In genomic region chr15:99253381-99254090, GRCh38 we compare ENCODE assay signal across 11 cellular contexts. TPM values are rescaled to one million over a fixed set of nuclear protein-coding genes. Genes with fewer than 3 reads are reported as not detected.
DNase-seq lines count a peak whose midpoint lies in the region; ATAC-seq, FAIRE-seq and TF ChIP-seq lines count a peak whose summit lies in the region.
"Had no signal": no experiment of that assay in that cellular context is flagged by ENCODE, and none has a peak within 500 bp of the region (broad histone marks: within the 10 kb centered on the region; RNA-seq: fewer than 3 reads in every experiment).

No MANE protein-coding gene starts in this region.

- TF ChIP-seq POLR2A in GM12878 (IDR thresholded peaks at IDR 0.05; ENCODE audit: low read depth, low read length) (no peak), gastrocnemius medialis (IDR thresholded peaks at IDR 0.05) (no peak)

- H3K9me3 ChIP-seq in GM12878 (replicated peaks; ENCODE audit: control insufficient read depth, insufficient read depth, low read length) (no peaks in the 10 kb centered on the region), gastrocnemius medialis (no peaks in the 10 kb centered on the region)
- H3K9me3 ChIP-seq: neutrophil had no signal

- intact Hi-C loops in GM12878 (cut with micrococcal nuclease; ENCODE audit: unreplicated experiment) (no loop called here), gastrocnemius medialis (cut with DNase I; ENCODE audit: low total_unique reads) (loop anchor here (5.0 to 10.0 kb wide), 2 partner anchors 259 to 671 kb away; no protein-coding TSS in a partner anchor)

- H3K27ac Mint-ChIP-seq in stimulated activated naive CD8-positive, alpha-beta T cell treated with anti-CD3 and anti-CD28 coated beads, Interleukin-15, amount 100 ng/mL, for 72 hours, result peak overlapping the region; percentile 9 to 32
- H3K27ac Mint-ChIP-seq: CD8-positive, alpha-beta T cell; WTC11 had no signal

- H3K4me1 ChIP-seq in GM12878 (ENCODE audit: control insufficient read depth, insufficient read depth, low read length), result peaks cover 11% of the 10 kb centered on the region
- peaks cover 18 to 24% of the 10 kb centered on the region in 2 donors for H3K4me1 ChIP-seq in gastrocnemius medialis

- in situ Hi-C loops in GM12878 (cut with MboI), result loop anchor here (25.0 kb wide), 1 partner anchor 1359 kb away; the partner anchor contains the start of genes ASB7 and LINS1
- in situ Hi-C loops in gastrocnemius medialis (cut with MboI; ENCODE audit: low sequenced_read_pairs in 4 of 4), result no loop called here

- peak; percentile 35 for DNase-seq in stimulated activated CD4-positive, alpha-beta T cell treated with anti-CD3 and anti-CD28 coated beads, Interleukin-15, amount 100 ng/mL, for 24 hours
- DNase-seq in stimulated activated CD4-positive, alpha-beta T cell treated with anti-CD3 and anti-CD28 coated beads, Interleukin-4, amount 100 ng/mL, for 4 hours, result no peak
- DNase-seq in OCI-M1 (lab: John Stamatoyannopoulos, UW), result peak; percentile 26
- no peak for DNase-seq in GM12878 (ENCODE audit: low read depth, low spot score)
- no peak for DNase-seq in stimulated activated naive CD8-positive, alpha-beta T cell treated with anti-CD3 and anti-CD28 coated beads, Interleukin-15, amount 100 ng/mL, for 72 hours
- DNase-seq in NCI-H345 treated with DMSO at 0.1 percent for 48 hours (lab: John Stamatoyannopoulos, UW; ENCODE audit: unreplicated experiment), result no peak
- DNase-seq in gastrocnemius medialis, result no peak
- DNase-seq in NCI-H1105 (lab: John Stamatoyannopoulos, UW), result no peak
- DNase-seq: CD8-positive, alpha-beta T cell had no signal

- peak overlapping the region; percentile 39 to 46 for H3K4me3 Mint-ChIP-seq in stimulated activated naive CD8-positive, alpha-beta T cell treated with anti-CD3 and anti-CD28 coated beads, Interleukin-15, amount 100 ng/mL, for 72 hours
- H3K4me3 Mint-ChIP-seq: CD8-positive, alpha-beta T cell; WTC11 had no signal

- H3K79me2 ChIP-seq in GM12878 (ENCODE audit: control insufficient read depth, insufficient read depth, low read length), result peaks cover 27% of the 10 kb centered on the region

- no peak for TF ChIP-seq RAD21 in GM12878 (IDR thresholded peaks at IDR 0.05; ENCODE audit: insufficient read depth, low read depth, low read length)

- CTCF ChIA-PET in GM12878 (lab: Yijun Ruan, JAX), result interaction anchor here (1.0 to 5.2 kb wide), 5 partner anchors 11 to 451 kb away, joined by 3 to 51 read pairs (median 7); partner anchors contain the start of gene SYNM

- no peak for TF ChIP-seq EP300 in GM12878 (IDR thresholded peaks at IDR 0.05; ENCODE audit: borderline replicate concordance in 1 of 2, control insufficient read depth in 1 of 2, low read depth in 2 of 2, low read length in 2 of 2)

- BruUV-seq in GM12878 (replicated peaks; lab: Mats Ljungman, UMichigan), result no TSS peak

- H4K20me1 ChIP-seq in GM12878 (ENCODE audit: control insufficient read depth, insufficient read depth), result no peaks in the 10 kb centered on the region

- H3K9ac ChIP-seq in GM12878 (ENCODE audit: control insufficient read depth, insufficient read depth, low read length), result no peak overlapping the region

- no peaks in the 10 kb centered on the region for H3K27me3 Mint-ChIP-seq in stimulated activated naive CD8-positive, alpha-beta T cell treated with anti-CD3 and anti-CD28 coated beads, Interleukin-15, amount 100 ng/mL, for 72 hours

- peak overlapping the region; percentile 69 for H3K4me2 ChIP-seq in GM12878 (ENCODE audit: control insufficient read depth, insufficient read depth)

- H3K27ac ChIP-seq in GM12878 (ENCODE audit: control insufficient read depth, insufficient read depth) (peak overlapping the region; percentile 14), gastrocnemius medialis (no peak overlapping the region)
- H3K27ac ChIP-seq: neutrophil had no signal

- peaks cover 25% of the 10 kb centered on the region for H3K4me1 Mint-ChIP-seq in stimulated activated naive CD8-positive, alpha-beta T cell treated with anti-CD3 and anti-CD28 coated beads, Interleukin-15, amount 100 ng/mL, for 72 hours

- TF ChIP-seq CTCF in GM12878 (IDR thresholded peaks at IDR 0.05 in 2 of 3, conservative IDR thresholded peaks at IDR 0.05 in 1 of 3; ENCODE audit: control insufficient read depth in 2 of 3, extremely low read depth in 1 of 3, insufficient read depth in 1 of 3, low read depth in 3 of 3, low read length in 3 of 3), result no peak
- no peak for TF ChIP-seq CTCF in gastrocnemius medialis (IDR thresholded peaks at IDR 0.05 in 4 of 5, conservative IDR thresholded peaks at IDR 0.05 in 1 of 5)

- ATAC-seq in GM12878 (no peak), gastrocnemius medialis (no peak)
- ATAC-seq in stimulated activated naive CD8-positive, alpha-beta T cell treated with anti-CD3 and anti-CD28 coated beads, Interleukin-15, amount 100 ng/mL, for 72 hours, result no peak
- ATAC-seq: CD8-positive, alpha-beta T cell; WTC11 had no signal

- 63% methylated on average over 6 of the region's 6 CpGs for WGBS in GM12878 (ENCODE audit: insufficient coverage, insufficient replicate concordance, low lambda C conversion rate, missing lambda C conversion rate)

- peak overlapping the region; percentile 30; the same call in 1 of the 2 replicates for H3K4me3 ChIP-seq in GM12878
- H3K4me3 ChIP-seq in gastrocnemius medialis, result no peak overlapping the region

- POLR2A ChIA-PET in GM12878 (lab: Charles Lee), result interaction anchor here (0.9 to 1.5 kb wide), 6 partner anchors 9 to 480 kb away, joined by 3 to 6 read pairs (median 4); partner anchors contain the start of gene LYSMD4

- SMC1A ChIA-PET in GM12878 (lab: Charles Lee; ENCODE audit: uncharacterized antibody, unreplicated experiment), result interaction anchor here (0.8 to 3.7 kb wide), 15 partner anchors 11 to 509 kb away, joined by 3 to 23 read pairs (median 5); partner anchors contain the start of gene LYSMD4

- RAD21 ChIA-PET in GM12878 (lab: Charles Lee; ENCODE audit: unreplicated experiment), result interaction anchor here (0.7 to 2.5 kb wide), 7 partner anchors 10 to 1080 kb away, joined by 3 to 13 read pairs (median 3); no protein-coding TSS in a partner anchor

- H2AFZ ChIP-seq in GM12878 (ENCODE audit: control insufficient read depth, low read depth, low read length), result peak overlapping the region; percentile 11

- no peak for FAIRE-seq in GM12878 (lab: Jason Lieb, UNC)

- H3K9me3 Mint-ChIP-seq in stimulated activated naive CD8-positive, alpha-beta T cell treated with anti-CD3 and anti-CD28 coated beads, Interleukin-15, amount 100 ng/mL, for 72 hours, result no peaks in the 10 kb centered on the region
- H3K9me3 Mint-ChIP-seq: WTC11 had no signal

- H3K27me3 ChIP-seq in GM12878 (replicated peaks in 1 of 2; ENCODE audit: control insufficient read depth in 2 of 2, insufficient read depth in 2 of 2, low read length in 1 of 2) (no peaks in the 10 kb centered on the region), gastrocnemius medialis (no peaks in the 10 kb centered on the region)

- no peaks in the 10 kb centered on the region for H3K36me3 ChIP-seq in GM12878 (ENCODE audit: control insufficient read depth in 2 of 2, insufficient read depth in 2 of 2, low read length in 1 of 2)
- peaks cover 0 to 16% of the 10 kb centered on the region in 2 donors for H3K36me3 ChIP-seq in gastrocnemius medialis
- H3K36me3 ChIP-seq: neutrophil had no signal

TF ChIP-seq in GM12878, 131 proteins besides CTCF, POLR2A, EP300 and RAD21 (continues in another document):
- peak; percentile 48 to 55; a peak in 3 of 4 replicates for TF ChIP-seq IKZF2 (IDR thresholded peaks at IDR 0.05)
- peak; percentile 61 for TF ChIP-seq IKZF1 (conservative IDR thresholded peaks at IDR 0.05)

RNA-seq across cellular contexts. Expression of gene LRRC28, which starts 2.3 kb away (rescaled TPM):
- total RNA-seq in GM12878 (2013; cell fraction: nucleolus; rRNA removed), result 92.6 and 104 TPM in 2 replicates
- total RNA-seq in GM12878 (2014; rRNA removed) (27.3 and 37.5 TPM in 2 replicates), GM12878 (2014; rRNA removed; fragmentation: Illumina TruSeq; extraction: Trizol) (21.5 and 25.1 TPM in 2 replicates), GM12878 (2021) (24.8 and 27.7 TPM in 2 replicates), gastrocnemius medialis (10 to 100 TPM; 22.0 to 48.5 (median 36.9) TPM)
- 14.7 TPM for polyA plus RNA-seq in GM12878 (2011; ENCODE audit: low read depth)
- polyA plus RNA-seq in GM12878 (2011; rRNA removed) (54.9 and 60.0 TPM in 2 replicates), GM12878 (2014; fragmentation: Illumina TruSeq; extraction: Trizol) (27.5 and 34.0 TPM in 2 replicates), GM12878 (2014; fragmentation: Nextera tagmentation; extraction: Ambion mirVana) (10 to 100 TPM; 27.7 to 32.1 TPM), GM12878 (2014; rRNA removed) (17.2 and 21.3 TPM in 2 replicates), GM12878 (2016; fragmentation: Nextera tagmentation; extraction: Ambion mirVana) (10 to 100 TPM; 34.2 to 40.2 TPM)
- polyA plus RNA-seq in GM12878 (2011; cell fraction: cytosol; rRNA removed), result 44.5 and 55.7 TPM in 2 replicates
- polyA plus RNA-seq in GM12878 (2011; cell fraction: nucleus; rRNA removed), result 42.0 and 47.6 TPM in 2 replicates
- polyA plus RNA-seq in GM12878 (2012), result 17.1 and 22.1 TPM in 2 replicates
- polyA minus RNA-seq in GM12878 (2011; rRNA and poly(A)+ RNA removed), result 88.3 and 92.0 TPM in 2 replicates
- polyA minus RNA-seq in GM12878 (2011; cell fraction: cytosol; rRNA and poly(A)+ RNA removed), result 13.1 and 14.5 TPM in 2 replicates
- 61.3 and 101 TPM in 2 replicates for polyA minus RNA-seq in GM12878 (2011; cell fraction: nucleus; rRNA and poly(A)+ RNA removed)

RNA-seq across cellular contexts. Expression of gene TTC23, which starts 4.2 kb away (rescaled TPM):
- total RNA-seq in GM12878 (2013; cell fraction: nucleolus; rRNA removed), result 30.8 and 33.5 TPM in 2 replicates
- total RNA-seq in GM12878 (2014; rRNA removed), result 6.8 and 7.5 TPM in 2 replicates
- total RNA-seq in GM12878 (2014; rRNA removed; fragmentation: Illumina TruSeq; extraction: Trizol), result 9.0 and 9.7 TPM in 2 replicates
- 7.8 and 8.0 TPM in 2 replicates for total RNA-seq in GM12878 (2021)
- polyA plus RNA-seq in GM12878 (2011; ENCODE audit: low read depth), result 4.6 TPM
- 2.7 and 3.3 TPM in 2 replicates for polyA plus RNA-seq in GM12878 (2011; rRNA removed)
- 2.4 and 4.6 TPM in 2 replicates for polyA plus RNA-seq in GM12878 (2011; cell fraction: cytosol; rRNA removed)
- 5.5 and 7.3 TPM in 2 replicates for polyA plus RNA-seq in GM12878 (2011; cell fraction: nucleus; rRNA removed)
- 4.9 TPM in 2 replicates for polyA plus RNA-seq in GM12878 (2012)
- polyA plus RNA-seq in GM12878 (2014; fragmentation: Illumina TruSeq; extraction: Trizol), result 6.8 and 9.7 TPM in 2 replicates
- polyA plus RNA-seq in GM12878 (2014; fragmentation: Nextera tagmentation; extraction: Ambion mirVana), result 1 to 10 TPM; 1.2 to 1.4 TPM
- polyA plus RNA-seq in GM12878 (2014; rRNA removed), result 3.6 and 4.0 TPM in 2 replicates
- polyA plus RNA-seq in GM12878 (2016; fragmentation: Nextera tagmentation; extraction: Ambion mirVana), result 1 to 10 TPM; 6.2 to 7.2 TPM
- polyA minus RNA-seq in GM12878 (2011; rRNA and poly(A)+ RNA removed), result 6.5 and 10.0 TPM in 2 replicates
- 2.1 and 3.7 TPM in 2 replicates for polyA minus RNA-seq in GM12878 (2011; cell fraction: cytosol; rRNA and poly(A)+ RNA removed)
- polyA minus RNA-seq in GM12878 (2011; cell fraction: nucleus; rRNA and poly(A)+ RNA removed), result 6.3 and 8.1 TPM in 2 replicates
- total RNA-seq in gastrocnemius medialis, result 1 to 10 TPM; 5.6 to 9.9 (median 7.7) TPM

Comparison
In these comparisons a context has a peak if more than half of its experiments do, and no peak if none do; other contexts are left out.
1. DNase-seq: peak in stimulated activated CD4-positive, alpha-beta T cell treated with anti-CD3 and anti-CD28 coated beads, Interleukin-15, amount 100 ng/mL, for 24 hours (single experiment) and OCI-M1 (single experiment); none in stimulated activated CD4-positive, alpha-beta T cell treated with anti-CD3 and anti-CD28 coated beads, Interleukin-4, amount 100 ng/mL, for 4 hours (0 of 2), GM12878 (single experiment), stimulated activated naive CD8-positive, alpha-beta T cell treated with anti-CD3 and anti-CD28 coated beads, Interleukin-15, amount 100 ng/mL, for 72 hours (0 of 2), NCI-H345 treated with DMSO at 0.1 percent for 48 hours (single experiment), gastrocnemius medialis (0 of 2) and NCI-H1105 (single experiment).